ENCODE assay signal across 12 cellular contexts in the genomic region with DNA sequence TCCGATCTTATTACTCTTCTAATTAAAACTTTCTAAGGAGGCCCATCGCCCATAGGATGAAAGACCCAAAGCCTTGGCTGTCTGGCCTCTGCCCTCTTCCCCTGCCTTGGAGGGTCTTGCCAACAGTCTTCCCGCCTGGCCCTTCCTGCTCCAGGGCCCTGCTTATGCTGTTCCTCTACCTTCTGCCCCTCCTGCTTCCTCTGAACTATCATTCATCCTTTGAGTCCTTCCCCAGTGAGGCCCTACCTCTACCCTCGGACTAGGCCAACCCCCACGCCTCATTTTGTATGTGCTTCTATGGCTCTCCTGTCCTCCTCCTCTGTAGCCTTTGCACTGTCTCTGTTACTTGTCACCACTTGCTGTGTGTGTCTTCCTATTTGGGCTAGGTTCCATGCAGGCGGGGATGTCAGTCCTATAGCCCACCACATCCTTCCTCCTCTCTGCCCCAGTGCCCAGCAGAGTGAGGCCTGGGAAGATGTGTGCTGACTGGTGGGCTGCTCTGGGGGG. TPM values are rescaled to one million over a fixed set of nuclear protein-coding genes. Genes with fewer than 3 reads are reported as not detected.
DNase-seq lines count a peak whose midpoint lies in the region; ATAC-seq and TF ChIP-seq lines count a peak whose summit lies in the region.
"Had no signal": no experiment of that assay in that cellular context is flagged by ENCODE, and none has a peak within 500 bp of the region (broad histone marks: within the 10 kb centered on the region; RNA-seq: fewer than 3 reads in every experiment).

No MANE protein-coding gene starts in this region.

- no TSS peak for BruUV-seq in Calu3 (replicated peaks; lab: Mats Ljungman, UMichigan)

- no peaks in the 10 kb centered on the region for H3K27me3 Mint-ChIP-seq in Calu3 (ENCODE audit: unreplicated experiment)
- H3K27me3 Mint-ChIP-seq in chondrocyte (ENCODE audit: low read depth), result no peaks in the 10 kb centered on the region

- H3K4me1 Mint-ChIP-seq in Calu3 (ENCODE audit: low read depth, unreplicated experiment) (peaks cover 25% of the 10 kb centered on the region), chondrocyte (ENCODE audit: low read depth) (peaks cover 25% of the 10 kb centered on the region)

- peak overlapping the region; percentile 90 for H3K4me3 Mint-ChIP-seq in Calu3 (ENCODE audit: low read depth, unreplicated experiment)
- H3K4me3 Mint-ChIP-seq in chondrocyte (ENCODE audit: unreplicated experiment), result peak overlapping the region; percentile 89

- ATAC-seq in HG03354 (IDR thresholded peaks at IDR 0.05; ENCODE audit: poor library complexity, severe bottlenecking, unreplicated experiment), result no peak

- peak overlapping the region; percentile 60 for H3K27ac Mint-ChIP-seq in Calu3 (ENCODE audit: unreplicated experiment)
- H3K27ac Mint-ChIP-seq in chondrocyte (ENCODE audit: unreplicated experiment), result peak overlapping the region; percentile 62

- no peaks in the 10 kb centered on the region for H3K9me3 Mint-ChIP-seq in Calu3 (ENCODE audit: low read depth, unreplicated experiment)
- H3K9me3 Mint-ChIP-seq in chondrocyte (ENCODE audit: low read depth), result no peaks in the 10 kb centered on the region

- H3K9ac ChIP-seq in OCI-LY1 (ENCODE audit: low read length), result no peak overlapping the region

- intact Hi-C loops in Calu3 (cut with micrococcal nuclease; ENCODE audit: unreplicated experiment), result no loop called here

- peaks cover 89% of the 10 kb centered on the region for H3K36me3 Mint-ChIP-seq in Calu3 (ENCODE audit: insufficient read depth, unreplicated experiment)
- peaks cover 10% of the 10 kb centered on the region for H3K36me3 Mint-ChIP-seq in chondrocyte (ENCODE audit: low read depth)

- H2AFZ ChIP-seq in OCI-LY1 (ENCODE audit: low read length), result no peak overlapping the region

- H3K9me3 ChIP-seq in OCI-LY1 (ENCODE audit: low read length) (no peaks in the 10 kb centered on the region), neutrophil (no peaks in the 10 kb centered on the region)

- H3K27me3 ChIP-seq in OCI-LY1 (ENCODE audit: insufficient read depth, low read length) (no peaks in the 10 kb centered on the region), neutrophil (no peaks in the 10 kb centered on the region)

- peaks cover 30% of the 10 kb centered on the region for H3K4me1 ChIP-seq in OCI-LY1 (ENCODE audit: insufficient read depth, low read length, severe bottlenecking)
- peaks cover 30 to 37% of the 10 kb centered on the region in 2 experiments for H3K4me1 ChIP-seq in neutrophil (ENCODE audit: control insufficient read depth in 1 of 2, insufficient read depth in 1 of 2, low read depth in 1 of 2, low read length in 1 of 2)

- H3K36me3 ChIP-seq in OCI-LY1 (ENCODE audit: insufficient read depth, low read length) (peaks cover 14% of the 10 kb centered on the region; the same call in 1 of the 2 replicates), neutrophil (peaks cover 16% of the 10 kb centered on the region)

- CTCF ChIA-PET in Calu3 (lab: Charles Lee), result no interaction called here

- no peaks in the 10 kb centered on the region for H3K9me2 ChIP-seq in OCI-LY1 (ENCODE audit: low read depth, low read length)

- no peak for TF ChIP-seq CTCF in Calu3 (IDR thresholded peaks at IDR 0.05; ENCODE audit: unreplicated experiment)
- no peak for TF ChIP-seq CTCF in OCI-LY1 (IDR thresholded peaks at IDR 0.05; ENCODE audit: low read length)
- TF ChIP-seq CTCF in chondrocyte (IDR thresholded peaks at IDR 0.05), result no peak
- TF ChIP-seq CTCF in neutrophil (IDR thresholded peaks at IDR 0.05), result no peak

- peaks cover 4% of the 10 kb centered on the region; the same call in 1 of the 2 replicates for H3F3A ChIP-seq in OCI-LY1 (ENCODE audit: insufficient read depth, low read length)

- H3K4me3 ChIP-seq in OCI-LY1 (ENCODE audit: low read depth, low read length, poor library complexity, severe bottlenecking) (no peak overlapping the region), neutrophil (ENCODE audit: low read depth in 1 of 2, low read length in 1 of 2) (no peak overlapping the region)

- DNase-seq in Calu3 (no peak), chondrocyte (ENCODE audit: low spot score) (no peak), DMS53 treated with DMSO at 0.1 percent for 48 hours (lab: John Stamatoyannopoulos, UW; ENCODE audit: unreplicated experiment) (no peak), mucosa of gallbladder (ENCODE audit: low spot score) (no peak)
- DNase-seq in activated CD8-positive, alpha-beta memory T cell treated with anti-CD3 and anti-CD28 coated beads, Interleukin-2, amount 50 U/mL, for 4 hours, result no peak
- DNase-seq: NCI-H146 had no signal

- H4K20me1 ChIP-seq in OCI-LY1 (ENCODE audit: insufficient read depth, low read length), result no peaks in the 10 kb centered on the region

- H3K27ac ChIP-seq in OCI-LY1 (ENCODE audit: low read depth, low read length, poor library complexity, severe bottlenecking) (peak overlapping the region; percentile 12), neutrophil (peak overlapping the region; percentile 5)
- H3K27ac ChIP-seq: HL-60 had no signal

- H3K79me2 ChIP-seq in OCI-LY1 (ENCODE audit: insufficient read depth, low read length), result no peaks in the 10 kb centered on the region

- H3K4me2 ChIP-seq in OCI-LY1 (ENCODE audit: low read length), result peak overlapping the region; percentile 97; the same call in 1 of the 2 replicates

RNA-seq across cellular contexts. Expression of a gene that starts 5.4 kb away (rescaled TPM):
- total RNA-seq in Calu3 (2022), result 48.4 and 49.0 TPM in 2 replicates
- 42.6 to 49.1 TPM (median 43.9 TPM) in 3 replicates for total RNA-seq in chondrocyte
- total RNA-seq in mucosa of gallbladder, result 58.8 TPM

RNA-seq across cellular contexts. Expression of a gene that starts 17.4 kb away (rescaled TPM):
- total RNA-seq in Calu3 (2022) (329 and 410 TPM in 2 replicates), chondrocyte (122 to 139 TPM (median 127 TPM) in 3 replicates), mucosa of gallbladder (269 TPM)

RNA-seq across cellular contexts. Expression of a gene that starts 24.8 kb away (rescaled TPM):
- total RNA-seq in Calu3 (2022), result not detected in 2 replicates
- total RNA-seq in chondrocyte, result not detected in 3 replicates
- total RNA-seq in mucosa of gallbladder, result 1.7 TPM
- total RNA-seq: Daoy, skeletal muscle tissue had no signal

RNA-seq across cellular contexts. Expression of a gene that starts 48.8 kb away (rescaled TPM):
- total RNA-seq in Calu3 (2022) (11.8 and 19.6 TPM in 2 replicates), chondrocyte (4.3 to 4.4 TPM (median 4.4 TPM) in 3 replicates), mucosa of gallbladder (8.7 TPM)

RNA-seq across cellular contexts. Expression of a gene that starts 52.8 kb away (rescaled TPM):
- total RNA-seq in Calu3 (2022) (78.5 and 79.4 TPM in 2 replicates), chondrocyte (36.7 to 50.2 TPM (median 37.0 TPM) in 3 replicates), mucosa of gallbladder (73.7 TPM)
